8 cellular contexts compared by ENCODE assay signal in genomic region chr17:30378797-30379302, GRCh38. TPM values are rescaled to one million over a fixed set of nuclear protein-coding genes. Genes with fewer than 3 reads are reported as not detected.
A peak's percentile ranks its signal among the peaks of the same experiment; 100 is the strongest.
DNase-seq lines count a peak whose midpoint lies in the region; ATAC-seq and TF ChIP-seq lines count a peak whose summit lies in the region.

TSS of gene CPD (plus strand) at chr17:30378927. CDS start at chr17:30378981, 54 bp downstream.

- intact Hi-C loops in A673 (cut with micrococcal nuclease; ENCODE audit: unreplicated experiment) = no loop called here

- H3K4me3 ChIP-seq in A673 (ENCODE audit: low read depth, low read length, poor library complexity, severe bottlenecking) (peak within 1 kb of the TSS; percentile 77), iPS-18c (ENCODE audit: insufficient read depth, low read depth, low read length) (peak within 1 kb of the TSS; percentile 80), skeletal muscle tissue (ENCODE audit: low read length in 3 of 3) (peak within 1 kb of the TSS; percentile 78 to 89 (median 79))

- POLR2A ChIA-PET in A673 (lab: Charles Lee; ENCODE audit: low non-redundant PET) = no interaction called here

- H3K36me3 ChIP-seq in A673 (ENCODE audit: insufficient read depth, low read length, poor library complexity, severe bottlenecking) = no peaks in the 10 kb centered on the region
- no peaks in the 10 kb centered on the region for H3K36me3 ChIP-seq in skeletal muscle tissue (ENCODE audit: control insufficient read depth in 3 of 3, insufficient read depth in 3 of 3, low read length in 3 of 3)

- H3K27ac ChIP-seq in A673 (ENCODE audit: low read depth, low read length, poor library complexity, severe bottlenecking) (peak within 1 kb of the TSS; percentile 88), VCaP (peak within 1 kb of the TSS; percentile 84), skeletal muscle tissue (ENCODE audit: low read depth, low read length) (peak within 1 kb of the TSS; percentile 82)

- BruUV-seq in A673 (replicated peaks; lab: Mats Ljungman, UMichigan) = no TSS peak

- in situ Hi-C loops in T47D (cut with HindIII; ENCODE audit: low pct_unique_long_range_greater_than_20kb, low sequenced_read_pairs) = no loop called here

- CTCF ChIA-PET in A673 (lab: Charles Lee) = no interaction called here

- TF ChIP-seq CTCF in A673 (conservative IDR thresholded peaks at IDR 0.05; ENCODE audit: low read depth, low read length) (no peak), VCaP (conservative IDR thresholded peaks at IDR 0.05) (no peak)

- H3K9ac ChIP-seq in skeletal muscle tissue (ENCODE audit: low read depth in 1 of 3, low read length in 3 of 3) = peak within 1 kb of the TSS; percentile 77 to 87 (median 85)

- DNase-seq in A673 (ENCODE audit: low spot score) (peak; percentile 97), NCI-H2196 treated with DMSO at 0.1 percent for 48 hours (lab: John Stamatoyannopoulos, UW; ENCODE audit: unreplicated experiment) (peak; percentile 68), T47D (ENCODE audit: low read depth in 1 of 2, low spot score in 1 of 2) (peak; percentile 95 to 98)

- H3K27me3 ChIP-seq in A673 (replicated peaks; ENCODE audit: insufficient read depth, low read depth, low read length, poor library complexity) = no peaks in the 10 kb centered on the region
- peaks cover 0 to 3% (median 0%) of the 10 kb centered on the region in 3 donors for H3K27me3 ChIP-seq in skeletal muscle tissue (ENCODE audit: control insufficient read depth in 3 of 3, insufficient read depth in 3 of 3, low read length in 3 of 3)

- H3K4me1 ChIP-seq in A673 (ENCODE audit: insufficient read depth, low read length, poor library complexity, severe bottlenecking) (peaks cover 43% of the 10 kb centered on the region), skeletal muscle tissue (ENCODE audit: control insufficient read depth in 3 of 3, insufficient read depth in 3 of 3, low read length in 3 of 3) (peaks cover 13 to 23% (median 15%) of the 10 kb centered on the region in 3 donors)

- ATAC-seq in GM18867 (IDR thresholded peaks at IDR 0.05; ENCODE audit: unreplicated experiment) (peak; percentile 85), HG03108 (IDR thresholded peaks at IDR 0.05; ENCODE audit: unreplicated experiment) (peak; percentile 86)

- H3K9me3 ChIP-seq in A673 (ENCODE audit: low read depth, low read length, poor library complexity, severe bottlenecking) (no peaks in the 10 kb centered on the region), iPS-18c (ENCODE audit: control insufficient read depth, insufficient read depth, low read length) (no peaks in the 10 kb centered on the region), skeletal muscle tissue (ENCODE audit: control insufficient read depth in 3 of 3, low read length in 3 of 3) (no peaks in the 10 kb centered on the region)

RNA-seq across cellular contexts. Expression of gene CPD, which starts in this region (rescaled TPM):
- total RNA-seq in A673 (2021) (38.0 and 52.6 TPM in 2 replicates), skeletal muscle tissue (41.8 TPM)

Comparison
In these comparisons a context has a peak if more than half of its experiments do, and no peak if none do; other contexts are left out.
1. Peak in every context shown above with its lines: DNase-seq, ATAC-seq, H3K4me3 ChIP-seq and H3K27ac ChIP-seq.